ENCODE assay signal across 20 cellular contexts in the genomic region with DNA sequence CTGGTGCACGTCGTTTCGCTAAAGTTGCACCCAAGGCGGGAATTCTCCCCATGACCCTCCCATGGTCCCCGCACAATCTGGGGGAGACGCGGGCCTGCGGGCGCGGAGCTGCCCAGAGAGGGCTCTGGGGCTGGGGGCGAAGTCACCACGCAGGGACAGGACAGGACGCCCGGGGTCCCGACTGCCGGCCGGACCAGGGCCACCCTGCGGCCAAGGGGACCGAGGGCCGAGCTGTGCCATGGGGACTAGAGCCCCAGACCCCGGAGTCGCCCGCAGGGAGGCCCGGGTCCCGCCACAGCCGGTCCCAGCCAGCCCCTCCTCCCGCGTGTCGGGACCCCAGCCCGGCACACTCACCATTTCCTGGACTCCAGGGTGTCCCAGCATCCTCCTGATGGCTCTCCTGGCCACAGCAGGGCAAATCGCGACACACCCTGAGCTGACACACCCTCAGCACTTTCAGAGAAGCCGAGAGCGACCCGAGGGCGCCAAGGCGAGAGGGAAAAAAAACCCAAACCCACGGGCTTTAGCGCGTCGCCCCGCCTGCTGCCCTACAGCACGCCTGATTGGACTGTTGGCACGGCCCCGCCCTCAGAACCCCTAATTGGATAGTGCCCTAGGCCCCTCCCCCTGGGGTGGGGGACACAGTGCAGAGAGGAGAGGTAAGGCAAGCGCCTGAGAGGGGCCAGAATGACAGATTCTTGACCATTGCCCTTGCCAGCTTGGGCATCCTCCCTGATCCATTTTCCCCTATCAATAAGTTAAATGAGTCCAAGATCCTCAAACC.
"Had no signal": no experiment of that assay in that cellular context is flagged by ENCODE, and none has a peak within 500 bp of the region (broad histone marks: within the 10 kb centered on the region; RNA-seq: fewer than 3 reads in every experiment).

No MANE protein-coding gene starts in this region.

- H3K27me3 ChIP-seq: dorsolateral prefrontal cortex, heart left ventricle, neutrophil, right lobe of liver, tibial nerve had no signal

- H3K27ac Mint-ChIP-seq: stimulated activated effector memory CD8-positive, alpha-beta T cell treated with anti-CD3 and anti-CD28 coated beads, Interleukin-12 subunit alpha, Interleukin-12 subunit beta, amount 100 ng/mL, for 72 hours; stimulated activated naive CD8-positive, alpha-beta T cell treated with anti-CD3 and anti-CD28 coated beads, Interleukin-15, Interleukin-2, amounts not matched to agents 100 ng/mL and 50 ng/mL, for 24 hours had no signal

- DNase-seq: cortex of kidney; dorsolateral prefrontal cortex; effector CD8-positive, alpha-beta T cell; heart left ventricle; hippocampal formation; islet precursor cell; mammary epithelial cell; mucosa of descending colon; naive thymus-derived CD8-positive, alpha-beta T cell; psoas muscle; retina; right lobe of liver; stimulated activated CD4-positive, alpha-beta T cell treated with anti-CD3 and anti-CD28 coated beads, Interleukin-4, amount 100 ng/mL, for 1 hour; stimulated activated CD8-positive, alpha-beta memory T cell treated with anti-CD3 and anti-CD28 coated beads, Interleukin-4, amount 100 ng/mL, for 48 hours had no signal

- H3K4me3 ChIP-seq: dorsolateral prefrontal cortex, heart left ventricle, mucosa of descending colon, psoas muscle, right lobe of liver, tibial nerve had no signal

- H3K27ac ChIP-seq: dorsolateral prefrontal cortex, heart left ventricle, neutrophil, psoas muscle, right lobe of liver, tibial nerve had no signal

- H3K36me3 ChIP-seq: neutrophil had no signal

- H3K4me1 Mint-ChIP-seq: stimulated activated effector memory CD8-positive, alpha-beta T cell treated with anti-CD3 and anti-CD28 coated beads, Interleukin-12 subunit alpha, Interleukin-12 subunit beta, amount 100 ng/mL, for 72 hours had no signal

- H3K4me3 Mint-ChIP-seq: stimulated activated effector memory CD8-positive, alpha-beta T cell treated with anti-CD3 and anti-CD28 coated beads, Interleukin-12 subunit alpha, Interleukin-12 subunit beta, amount 100 ng/mL, for 72 hours; stimulated activated naive CD8-positive, alpha-beta T cell treated with anti-CD3 and anti-CD28 coated beads, Interleukin-15, Interleukin-2, amounts not matched to agents 100 ng/mL and 50 ng/mL, for 24 hours had no signal

- FAIRE-seq: frontal cortex had no signal

- H3K4me1 ChIP-seq: heart left ventricle, psoas muscle, right lobe of liver, tibial nerve had no signal

- ATAC-seq: esophagus mucosa; mucosa of descending colon; naive thymus-derived CD8-positive, alpha-beta T cell; psoas muscle; stimulated activated effector memory CD8-positive, alpha-beta T cell treated with anti-CD3 and anti-CD28 coated beads, Interleukin-12 subunit alpha, Interleukin-12 subunit beta, amount 100 ng/mL, for 72 hours had no signal

- H3K27me3 Mint-ChIP-seq: naive thymus-derived CD8-positive, alpha-beta T cell; stimulated activated naive CD8-positive, alpha-beta T cell treated with anti-CD3 and anti-CD28 coated beads, Interleukin-15, Interleukin-2, amounts not matched to agents 100 ng/mL and 50 ng/mL, for 24 hours had no signal
